ENCODE assay signal across 1 cellular context in the genomic region with DNA sequence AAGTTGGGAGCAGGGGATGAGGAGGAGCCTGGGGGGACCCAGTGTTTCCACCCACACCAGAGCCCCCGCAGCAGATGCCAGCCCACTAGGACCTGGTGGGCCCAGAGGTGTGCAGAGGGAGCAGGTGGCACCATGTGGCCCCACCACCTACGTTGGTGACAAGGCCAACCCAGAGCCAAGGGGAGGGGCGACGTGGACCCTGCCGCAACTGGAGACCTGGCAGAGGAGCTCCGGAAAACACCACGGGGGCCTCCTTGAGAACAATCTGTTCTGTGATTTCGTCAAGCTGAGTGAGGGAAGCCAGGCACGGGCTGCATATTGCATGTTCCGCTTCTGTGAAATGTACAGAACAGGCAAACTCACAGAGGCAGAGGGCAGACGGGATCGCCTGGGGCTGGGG.
TF ChIP-seq lines count a peak whose summit lies in the region.

No MANE protein-coding gene starts in this region.

TF ChIP-seq in IMR-90, 13 proteins besides CTCF, POLR2A, EP300 and RAD21:
- TF ChIP-seq, protein P1, sequence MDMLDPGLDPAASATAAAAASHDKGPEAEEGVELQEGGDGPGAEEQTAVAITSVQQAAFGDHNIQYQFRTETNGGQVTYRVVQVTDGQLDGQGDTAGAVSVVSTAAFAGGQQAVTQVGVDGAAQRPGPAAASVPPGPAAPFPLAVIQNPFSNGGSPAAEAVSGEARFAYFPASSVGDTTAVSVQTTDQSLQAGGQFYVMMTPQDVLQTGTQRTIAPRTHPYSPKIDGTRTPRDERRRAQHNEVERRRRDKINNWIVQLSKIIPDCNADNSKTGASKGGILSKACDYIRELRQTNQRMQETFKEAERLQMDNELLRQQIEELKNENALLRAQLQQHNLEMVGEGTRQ (IDR thresholded peaks at IDR 0.05; ENCODE audit: low read depth, low read length) = no peak
- no peak for TF ChIP-seq CEBPB (IDR thresholded peaks at IDR 0.05; ENCODE audit: low read depth, low read length)
- no peak for TF ChIP-seq SMC3 (IDR thresholded peaks at IDR 0.05; ENCODE audit: low read depth, low read length)
TF ChIP-seq in IMR-90: peak in this region for 0.
